5 cellular contexts compared by ENCODE assay signal in genomic region chr5:152741126-152741525, GRCh38.
DNase-seq lines count a peak whose midpoint lies in the region; ATAC-seq and TF ChIP-seq lines count a peak whose summit lies in the region.
"Not testable (repeated sequence)": the region's sequence is repeated elsewhere in the genome, so short reads cannot be mapped to it uniquely, and the experiment has no call there.

No MANE protein-coding gene starts in this region.

- H3K36me3 ChIP-seq in GM23338 (ENCODE audit: insufficient read depth); PC-9 (ENCODE audit: low read depth): not testable (repeated sequence)

- H3K4me2 ChIP-seq in GM23338; H9 (ENCODE audit: insufficient read depth, insufficient read length, low read length): not testable (repeated sequence)
- H3K4me2 ChIP-seq in PC-9: 0 out of 2 replicates have a peak overlapping the region, but pooled peaks have one; percentile 19

- H3F3A ChIP-seq in GM23338 (replicated peaks; ENCODE audit: low read depth); PC-9 (ENCODE audit: insufficient read depth, low read depth): not testable (repeated sequence)

- H4K20me1 ChIP-seq in GM23338 (replicated peaks; ENCODE audit: insufficient read depth); H9 (ENCODE audit: control insufficient read depth, insufficient read depth, insufficient read length); PC-9 (ENCODE audit: insufficient read depth): not testable (repeated sequence)

- H2BK5ac ChIP-seq in H9 (ENCODE audit: insufficient read length, low read length): not testable (repeated sequence)

- H3K27ac Mint-ChIP-seq in GM23338; MCF 10A (ENCODE audit: low read depth, unreplicated experiment): not testable (repeated sequence)
- H3K27ac Mint-ChIP-seq in H9: peak overlapping the region in 2 of 3 experiments; percentile 48 to 91; a peak in 2 of 7 replicates

- not testable (repeated sequence) for H3K23me2 ChIP-seq in H9 (ENCODE audit: insufficient read length, low read depth, low read length, poor library complexity, severe bottlenecking)

- H3K27ac ChIP-seq in GM23338 (ENCODE audit: low read depth); H9 (ENCODE audit: insufficient read length, low read depth, low read length); PC-9: not testable (repeated sequence)

- CTCF ChIA-PET in PC-9 (lab: Charles Lee); MCF 10A (lab: Yijun Ruan, JAX): not testable (repeated sequence)

- POLR2A ChIA-PET in PC-9 (lab: Charles Lee; ENCODE audit: unreplicated experiment): not testable (repeated sequence)
- POLR2A ChIA-PET in MCF 10A (lab: Yijun Ruan, JAX): interaction anchor here (0.6 kb wide), 1 partner anchor 399 kb away, joined by 3 read pairs; no protein-coding TSS in a partner anchor

- not testable (repeated sequence) for H2BK15ac ChIP-seq in H9 (ENCODE audit: low read depth, low read length)

- not testable (repeated sequence) for H3K4me3 Mint-ChIP-seq in GM23338
- H3K4me3 Mint-ChIP-seq in H9 (peak overlapping the region in 1 of 2 experiments; percentile 14; a peak in 1 of 5 replicates), MCF 10A (ENCODE audit: unreplicated experiment) (peak overlapping the region; percentile 50)

- not testable (repeated sequence) for H3K79me2 ChIP-seq in GM23338 (replicated peaks; ENCODE audit: insufficient read depth); H9 (ENCODE audit: insufficient read depth, low read length); PC-9 (ENCODE audit: low read depth)

- not testable (repeated sequence) for H3K36me3 Mint-ChIP-seq in GM23338 (ENCODE audit: low read depth); H9 (ENCODE audit: insufficient read depth in 1 of 3, low read depth in 3 of 3); MCF 10A (ENCODE audit: insufficient read depth, unreplicated experiment)

- H3K56ac ChIP-seq in H9 (ENCODE audit: insufficient read length, low read depth, low read length): not testable (repeated sequence)

- peaks cover 18% of the 10 kb centered on the region; the same call in 2 of the 3 replicates for H3K9me3 Mint-ChIP-seq in GM23338
- H3K9me3 Mint-ChIP-seq in H9: peaks cover 5 to 12% of the 10 kb centered on the region in 2 experiments; a peak in 3 of 5 replicates
- peaks cover 21% of the 10 kb centered on the region for H3K9me3 Mint-ChIP-seq in MCF 10A (ENCODE audit: unreplicated experiment)

- not testable (repeated sequence) for H2BK12ac ChIP-seq in H9 (ENCODE audit: insufficient read length, low read depth, low read length)

- not testable (repeated sequence) for H3K4me1 ChIP-seq in GM23338 (ENCODE audit: insufficient read depth); H9 (ENCODE audit: insufficient read depth, low read length); PC-9 (replicated peaks; ENCODE audit: insufficient read depth)

- H2AFZ ChIP-seq in GM23338 (peak overlapping the region; percentile 66; the same call in 1 of the 2 replicates), H9 (ENCODE audit: low read length) (peak overlapping the region; percentile 73)
- not testable (repeated sequence) for H2AFZ ChIP-seq in PC-9

- H3K9ac ChIP-seq in H9 (ENCODE audit: extremely low read depth, insufficient read length, low read length): not testable (repeated sequence)

- DNase-seq in ELF-1 (ENCODE audit: low read depth, low spot score): peak; percentile 18
- DNase-seq in GM23338 (ENCODE audit: low spot score); H9; PC-9; MCF 10A (ENCODE audit: unreplicated experiment): not testable (repeated sequence)

- not testable (repeated sequence) for H2AK5ac ChIP-seq in H9 (ENCODE audit: insufficient read length, low read length)

- H4K8ac ChIP-seq in H9 (replicated peaks; ENCODE audit: insufficient read length, low read depth, low read length): not testable (repeated sequence)

- not testable (repeated sequence) for H3K4me1 Mint-ChIP-seq in GM23338; H9; MCF 10A (ENCODE audit: insufficient read depth, unreplicated experiment)

- not testable (repeated sequence) for H3K79me1 ChIP-seq in H9 (ENCODE audit: insufficient read depth, low read depth, low read length, poor library complexity, severe bottlenecking)

- H3K18ac ChIP-seq in H9 (ENCODE audit: insufficient read length, low read depth, low read length): not testable (repeated sequence)

- peak overlapping the region; percentile 76 for H4K5ac ChIP-seq in H9 (ENCODE audit: insufficient read length, low read depth, low read length)

- not testable (repeated sequence) for H4K91ac ChIP-seq in H9 (ENCODE audit: insufficient read length, low read depth, low read length)

- not testable (repeated sequence) for H3K9me2 ChIP-seq in GM23338 (ENCODE audit: insufficient read depth); PC-9 (ENCODE audit: insufficient read depth)

- TF ChIP-seq CTCF in GM23338 (conservative IDR thresholded peaks at IDR 0.05; ENCODE audit: low read depth in 2 of 2); H9 (conservative IDR thresholded peaks at IDR 0.05); PC-9 (conservative IDR thresholded peaks at IDR 0.05); MCF 10A (IDR thresholded peaks at IDR 0.05; ENCODE audit: unreplicated experiment): not testable (repeated sequence)

- H3T11ph ChIP-seq in H9 (ENCODE audit: low read length): not testable (repeated sequence)

- not testable (repeated sequence) for H3K27me3 ChIP-seq in GM23338 (ENCODE audit: insufficient read depth); H9 (ENCODE audit: insufficient read depth, low read length); PC-9 (ENCODE audit: insufficient read depth, low read depth)

- ATAC-seq in GM23338: not testable (repeated sequence)

- intact Hi-C loops in PC-9 (cut with micrococcal nuclease; ENCODE audit: unreplicated experiment); MCF 10A (cut with micrococcal nuclease): not testable (repeated sequence)

- H3K23ac ChIP-seq in H9 (ENCODE audit: insufficient read length, low read depth, low read length): not testable (repeated sequence)

- H3K4me3 ChIP-seq in GM23338, PC-9: not testable (repeated sequence)

- not testable (repeated sequence) for H3K27me3 Mint-ChIP-seq in GM23338 (ENCODE audit: insufficient read depth, low read depth, poor library complexity); H9 (ENCODE audit: low read depth); MCF 10A (ENCODE audit: insufficient read depth, unreplicated experiment)

- H2BK120ac ChIP-seq in H9 (ENCODE audit: low read depth, low read length, poor library complexity, severe bottlenecking): not testable (repeated sequence)

- H3K9me3 ChIP-seq in H9 (ENCODE audit: control insufficient read depth, low read depth, low read length); PC-9 (ENCODE audit: insufficient read depth, low read depth): not testable (repeated sequence)

- H3K4ac ChIP-seq in H9 (ENCODE audit: low read depth, low read length): not testable (repeated sequence)

- WGBS in H9 (ENCODE audit: extremely low coverage, insufficient read length, low lambda C conversion rate): no CpG with 5 or more reads among the region's 10 CpGs

- not testable (repeated sequence) for H2BK20ac ChIP-seq in H9 (ENCODE audit: low read depth, low read length, poor library complexity, severe bottlenecking)

- not testable (repeated sequence) for H3K14ac ChIP-seq in H9 (ENCODE audit: insufficient read depth, low read length)

- BruUV-seq in PC-9 (replicated peaks; lab: Mats Ljungman, UMichigan); MCF 10A (replicated peaks; lab: Mats Ljungman, UMichigan): not testable (repeated sequence)
